ENCODE assay signal across 11 cellular contexts in the genomic region with DNA sequence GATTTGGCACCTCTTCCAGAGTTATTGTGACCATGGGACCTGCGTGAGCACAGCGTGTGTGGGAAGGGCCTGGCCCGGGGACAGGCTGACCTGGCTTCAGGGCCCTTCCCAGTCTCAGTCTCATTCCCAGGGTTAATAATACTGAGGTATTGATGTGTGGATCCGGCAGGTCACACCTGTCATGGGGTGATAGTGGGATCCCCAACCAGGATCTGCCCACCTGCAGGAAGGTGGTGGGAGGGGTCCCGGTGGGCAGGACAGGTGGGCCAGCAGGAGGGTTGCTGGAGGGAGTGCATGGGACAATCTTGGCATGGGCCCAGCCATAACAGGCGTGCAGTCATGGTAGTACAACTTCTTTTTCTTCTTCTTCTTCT. TPM values are rescaled to one million over a fixed set of nuclear protein-coding genes. Genes with fewer than 3 reads are reported as not detected.
DNase-seq lines count a peak whose midpoint lies in the region; ATAC-seq, FAIRE-seq and TF ChIP-seq lines count a peak whose summit lies in the region.
"Had no signal": no experiment of that assay in that cellular context is flagged by ENCODE, and none has a peak within 500 bp of the region (broad histone marks: within the 10 kb centered on the region; RNA-seq: fewer than 3 reads in every experiment).

No MANE protein-coding gene starts in this region.

- H3K27me3 ChIP-seq in OCI-LY1 (ENCODE audit: insufficient read depth, low read length): no peaks in the 10 kb centered on the region; the same call in 1 of the 2 replicates
- H3K27me3 ChIP-seq in esophagus muscularis mucosa: no peaks in the 10 kb centered on the region
- no peaks in the 10 kb centered on the region for H3K27me3 ChIP-seq in ovary
- no peaks in the 10 kb centered on the region for H3K27me3 ChIP-seq in small intestine (ENCODE audit: control insufficient read depth in 2 of 2, insufficient read depth in 2 of 2, low read length in 2 of 2)

- no peak for FAIRE-seq in small intestine (lab: Jason Lieb, UNC)

- H3K4me3 ChIP-seq in OCI-LY1 (ENCODE audit: low read depth, low read length, poor library complexity, severe bottlenecking) (no peak overlapping the region), esophagus muscularis mucosa (no peak overlapping the region), ovary (no peak overlapping the region), small intestine (ENCODE audit: low read depth in 1 of 2, low read length in 2 of 2) (no peak overlapping the region)
- H3K4me3 ChIP-seq: skin epidermis had no signal

- no peaks in the 10 kb centered on the region for H3K36me3 ChIP-seq in OCI-LY1 (ENCODE audit: insufficient read depth, low read length)
- H3K36me3 ChIP-seq in esophagus muscularis mucosa: peaks cover 5 to 41% (median 14%) of the 10 kb centered on the region in 4 donors
- no peaks in the 10 kb centered on the region for H3K36me3 ChIP-seq in ovary
- no peaks in the 10 kb centered on the region for H3K36me3 ChIP-seq in small intestine (ENCODE audit: control insufficient read depth in 2 of 2, insufficient read depth in 2 of 2, low read length in 2 of 2)
- H3K36me3 ChIP-seq: BE2C had no signal

- H3K9me3 ChIP-seq in OCI-LY1 (ENCODE audit: low read length) (no peaks in the 10 kb centered on the region), esophagus muscularis mucosa (no peaks in the 10 kb centered on the region), ovary (no peaks in the 10 kb centered on the region), small intestine (ENCODE audit: control insufficient read depth, low read depth) (no peaks in the 10 kb centered on the region)
- H3K9me3 ChIP-seq: BE2C had no signal

- peak; percentile 60 for TF ChIP-seq CTCF in C4-2B (conservative IDR thresholded peaks at IDR 0.05)
- TF ChIP-seq CTCF in OCI-LY1 (IDR thresholded peaks at IDR 0.05; ENCODE audit: low read length): 0 out of 2 replicates have a peak, but pooled peaks have one; percentile 24
- peak in 1 of 3 experiments; percentile 7 for TF ChIP-seq CTCF in esophagus muscularis mucosa (IDR thresholded peaks at IDR 0.05)
- TF ChIP-seq CTCF in ovary (IDR thresholded peaks at IDR 0.05): peak in 1 of 3 donors; percentile 4

- 31% methylated on average over 4 of the region's 6 CpGs for WGBS in esophagus muscularis mucosa
- WGBS in ovary, 3 donors: 30 to 39% (median 30%) methylated on average over 6 of the region's 6 CpGs
- 29 to 50% (median 36%) methylated on average over 6 of the region's 6 CpGs for WGBS in small intestine, 3 donors

- no peak overlapping the region for H2AFZ ChIP-seq in OCI-LY1 (ENCODE audit: low read length)

- no peaks in the 10 kb centered on the region for H3F3A ChIP-seq in OCI-LY1 (ENCODE audit: insufficient read depth, low read length)

- H3K79me2 ChIP-seq in OCI-LY1 (ENCODE audit: insufficient read depth, low read length): no peaks in the 10 kb centered on the region

- DNase-seq in esophagus muscularis mucosa (ENCODE audit: extremely low spot score) (no peak), ovary (peak in 4 of 5 donors; percentile 29 to 56 (median 50)), small intestine (no peak)
- no peak for DNase-seq in stimulated activated CD4-positive, alpha-beta T cell treated with anti-CD3 and anti-CD28 coated beads, Interleukin-12 subunit alpha, Interleukin-12 subunit beta, amount 100 ng/mL, for 4 hours

- H3K27ac ChIP-seq in C4-2B (no peak overlapping the region), OCI-LY1 (ENCODE audit: low read depth, low read length, poor library complexity, severe bottlenecking) (no peak overlapping the region), esophagus muscularis mucosa (replicated peaks in 1 of 4) (peak overlapping the region; percentile 78 to 86 (median 80)), ovary (no peak overlapping the region), small intestine (ENCODE audit: low read depth in 1 of 2, low read length in 1 of 2) (no peak overlapping the region)

- ATAC-seq in GM18873 (IDR thresholded peaks at IDR 0.05; ENCODE audit: low FRiP score, unreplicated experiment) (no peak), HG03378 (IDR thresholded peaks at IDR 0.05; ENCODE audit: unreplicated experiment) (no peak)

- TF ChIP-seq POLR2A in esophagus muscularis mucosa (IDR thresholded peaks at IDR 0.05; ENCODE audit: low read depth) (no peak), ovary (IDR thresholded peaks at IDR 0.05) (no peak)

- TF ChIP-seq EP300 in esophagus muscularis mucosa (IDR thresholded peaks at IDR 0.05): no peak
- TF ChIP-seq EP300 in ovary (IDR thresholded peaks at IDR 0.05): no peak

- H3K4me1 ChIP-seq in OCI-LY1 (ENCODE audit: insufficient read depth, low read length, severe bottlenecking): no peaks in the 10 kb centered on the region
- H3K4me1 ChIP-seq in esophagus muscularis mucosa: peaks cover 46 to 56% (median 53%) of the 10 kb centered on the region in 4 donors
- peaks cover 17% of the 10 kb centered on the region for H3K4me1 ChIP-seq in ovary (ENCODE audit: insufficient read depth)
- no peaks in the 10 kb centered on the region for H3K4me1 ChIP-seq in small intestine (ENCODE audit: control insufficient read depth in 2 of 2, insufficient read depth in 1 of 2, low read depth in 1 of 2, low read length in 1 of 2)
- H3K4me1 ChIP-seq: BE2C had no signal

- no peaks in the 10 kb centered on the region for H4K20me1 ChIP-seq in OCI-LY1 (ENCODE audit: insufficient read depth, low read length)

- no peaks in the 10 kb centered on the region for H3K9me2 ChIP-seq in OCI-LY1 (ENCODE audit: low read depth, low read length)

- no peak overlapping the region for H3K4me2 ChIP-seq in OCI-LY1 (ENCODE audit: low read length)

- no peak overlapping the region for H3K9ac ChIP-seq in OCI-LY1 (ENCODE audit: low read length)

- intact Hi-C loops in esophagus muscularis mucosa (cut with DNase I) (loop anchor here (2.0 kb wide), 1 partner anchor 138 kb away; no protein-coding TSS in a partner anchor), ovary (cut with DNase I) (loop anchor here in 2 of 4 donors (5.0 kb wide), 2 partner anchors 137 to 143 kb away; no protein-coding TSS in a partner anchor)

RNA-seq across cellular contexts. Expression of gene COL15A1, which starts 55.4 kb away (rescaled TPM):
- total RNA-seq in esophagus muscularis mucosa: 100 to 1,000 TPM; 134 to 256 (median 145) TPM
- 100 to 1,000 TPM in 1 of 7 donors, 10 to 100 TPM in 6; 12.8 to 195 (median 49.5) TPM for total RNA-seq in ovary
- polyA plus RNA-seq in ovary: 10 to 100 TPM; 28.9 to 48.6 TPM
- polyA plus RNA-seq in small intestine: 1 to 10 TPM in 1 of 3 donors, under 1 TPM in 2; 0.22 to 4.2 (median 0.81) TPM
- total RNA-seq: G401 had no signal

Comparison
In these comparisons a context has a peak if more than half of its experiments do, and no peak if none do; other contexts are left out.
1. H3K27ac ChIP-seq: peak in esophagus muscularis mucosa (4 of 4); none in C4-2B (single experiment), OCI-LY1 (single experiment), ovary (0 of 2) and small intestine (0 of 2).
2. DNase-seq: peak in ovary (4 of 5); none in esophagus muscularis mucosa (single experiment), stimulated activated CD4-positive, alpha-beta T cell treated with anti-CD3 and anti-CD28 coated beads, Interleukin-12 subunit alpha, Interleukin-12 subunit beta, amount 100 ng/mL, for 4 hours (single experiment) and small intestine (single experiment).